Comparison of ENCODE assay signal across 8 cellular contexts in the genomic region with DNA sequence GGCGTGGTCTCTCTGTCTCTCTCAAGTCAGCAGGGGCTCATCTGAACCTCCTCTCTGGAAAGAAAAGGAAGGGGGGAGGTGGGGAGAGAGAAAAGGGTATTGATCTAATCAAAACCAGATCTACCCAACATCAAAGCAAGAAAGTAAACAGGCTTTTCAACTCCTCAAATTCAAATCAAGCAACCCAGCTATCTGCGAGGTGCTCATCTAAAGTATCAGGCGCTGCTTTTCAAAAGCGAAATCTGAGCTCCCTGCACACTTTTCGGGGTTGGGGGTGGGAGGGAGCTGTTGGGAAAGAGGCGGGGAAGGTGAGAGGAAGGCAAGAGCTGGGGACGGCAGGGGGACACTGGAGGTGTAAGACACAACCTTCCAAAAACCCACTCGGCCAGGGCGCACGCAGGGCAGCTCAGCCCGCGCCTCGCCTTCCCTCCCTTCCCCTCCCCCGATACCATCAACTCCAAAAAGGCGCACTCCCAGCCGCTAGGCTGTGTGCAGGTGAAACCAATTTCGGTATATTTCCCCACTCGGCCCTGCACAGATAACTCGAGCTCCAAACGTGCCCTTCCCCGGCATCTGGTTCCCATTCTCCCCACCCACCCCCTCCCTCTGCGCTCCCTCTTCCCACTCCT. TPM values are rescaled to one million over a fixed set of nuclear protein-coding genes. Genes with fewer than 3 reads are reported as not detected.
DNase-seq lines count a peak whose midpoint lies in the region; ATAC-seq and TF ChIP-seq lines count a peak whose summit lies in the region.
"Had no signal": no experiment of that assay in that cellular context is flagged by ENCODE, and none has a peak within 500 bp of the region (broad histone marks: within the 10 kb centered on the region; RNA-seq: fewer than 3 reads in every experiment).

No MANE protein-coding gene starts in this region.

- intact Hi-C loops in uterus (cut with DNase I; ENCODE audit: low total_unique reads) = no loop called here

- no peak overlapping the region for H3K27ac ChIP-seq in uterus

- ATAC-seq in T-helper 17 cell = no peak
- ATAC-seq in stimulated activated memory B cell treated with anti-CD40 and anti-IgM and Interleukin-4, amounts not matched to agents 10 μg/mL and 1 μg/mL and 100 μg/mL, for 72 hours = no peak
- ATAC-seq in HG03460 (IDR thresholded peaks at IDR 0.05; ENCODE audit: unreplicated experiment) = no peak

- H3K27ac Mint-ChIP-seq in T-helper 17 cell = peak overlapping the region; percentile 78
- H3K27ac Mint-ChIP-seq in stimulated activated memory B cell treated with anti-CD40 and anti-IgM and Interleukin-4, amounts not matched to agents 10 μg/mL and 1 μg/mL and 100 μg/mL, for 72 hours = no peak overlapping the region

- in situ Hi-C loops in HAP-1 (cut with MboI; ENCODE audit: low sequenced_read_pairs) = loop anchor here (25.0 kb wide), 1 partner anchor 604 kb away; no protein-coding TSS in a partner anchor

- H3K4me1 Mint-ChIP-seq in T-helper 17 cell = peaks cover 25% of the 10 kb centered on the region
- peaks cover 28% of the 10 kb centered on the region for H3K4me1 Mint-ChIP-seq in stimulated activated memory B cell treated with anti-CD40 and anti-IgM and Interleukin-4, amounts not matched to agents 10 μg/mL and 1 μg/mL and 100 μg/mL, for 72 hours

- H3K9me3 Mint-ChIP-seq in stimulated activated memory B cell treated with anti-CD40 and anti-IgM and Interleukin-4, amounts not matched to agents 10 μg/mL and 1 μg/mL and 100 μg/mL, for 72 hours = no peaks in the 10 kb centered on the region

- H3K9me3 ChIP-seq in HAP-1 (no peaks in the 10 kb centered on the region), T-helper 17 cell (ENCODE audit: control insufficient read depth, low read length, poor library complexity, severe bottlenecking) (no peaks in the 10 kb centered on the region), uterus (no peaks in the 10 kb centered on the region)

- H3K4me3 ChIP-seq in HAP-1 = peak overlapping the region; percentile 59
- H3K4me3 ChIP-seq in iPS-11a (ENCODE audit: low read depth, low read length) = peak overlapping the region; percentile 83
- peak overlapping the region in 1 of 2 donors; percentile 57 for H3K4me3 ChIP-seq in uterus

- no peak for TF ChIP-seq CTCF in uterus (IDR thresholded peaks at IDR 0.05)

- no peak overlapping the region for H3K4me3 Mint-ChIP-seq in T-helper 17 cell
- H3K4me3 Mint-ChIP-seq in stimulated activated memory B cell treated with anti-CD40 and anti-IgM and Interleukin-4, amounts not matched to agents 10 μg/mL and 1 μg/mL and 100 μg/mL, for 72 hours = peak overlapping the region; percentile 63

- H3K27me3 Mint-ChIP-seq in T-helper 17 cell = no peaks in the 10 kb centered on the region
- peaks cover 20% of the 10 kb centered on the region for H3K27me3 Mint-ChIP-seq in stimulated activated memory B cell treated with anti-CD40 and anti-IgM and Interleukin-4, amounts not matched to agents 10 μg/mL and 1 μg/mL and 100 μg/mL, for 72 hours

- H3K36me3 ChIP-seq in HAP-1 (replicated peaks) (peaks cover 6% of the 10 kb centered on the region; the same call in 1 of the 2 replicates), uterus (no peaks in the 10 kb centered on the region)

- peaks cover 8% of the 10 kb centered on the region for H3K4me1 ChIP-seq in HAP-1
- no peaks in the 10 kb centered on the region for H3K4me1 ChIP-seq in uterus

- no peak for TF ChIP-seq POLR2A in uterus (IDR thresholded peaks at IDR 0.05)

- H3K27me3 ChIP-seq in HAP-1 (ENCODE audit: low read depth) (no peaks in the 10 kb centered on the region), uterus (no peaks in the 10 kb centered on the region)

- H3K36me3 Mint-ChIP-seq in T-helper 17 cell (ENCODE audit: low read depth) = peaks cover 2% of the 10 kb centered on the region
- H3K36me3 Mint-ChIP-seq in stimulated activated memory B cell treated with anti-CD40 and anti-IgM and Interleukin-4, amounts not matched to agents 10 μg/mL and 1 μg/mL and 100 μg/mL, for 72 hours = no peaks in the 10 kb centered on the region

- DNase-seq in HAP-1 (ENCODE audit: low spot score in 2 of 2) (peak in 1 of 2 experiments; percentile 20), T-helper 17 cell (no peak), NCI-H526 (lab: John Stamatoyannopoulos, UW) (no peak), uterus (no peak)
- DNase-seq: KBM-7 had no signal

RNA-seq across cellular contexts. Expression of gene AXIN2, which starts 2.7 kb away (rescaled TPM):
- total RNA-seq in T-helper 17 cell (10 to 100 TPM; 28.4 to 31.6 TPM), uterus (10 to 100 TPM in 3 of 4 donors, 1 to 10 TPM in 1; 8.2 to 65.1 (median 42.0) TPM)
